1 cellular context compared by ENCODE assay signal in genomic region chr22:20111045-20111688, GRCh38.
TF ChIP-seq lines count a peak whose summit lies in the region.

No MANE protein-coding gene starts in this region.

TF ChIP-seq in K562, 482 proteins besides CTCF, POLR2A, EP300 and RAD21 (continued from another document and continues in another):
- peak; percentile 71 for TF ChIP-seq ZBTB2 (IDR thresholded peaks at IDR 0.05)
- peak in 1 of 2 experiments; percentile 28 for TF ChIP-seq AFF1 (IDR thresholded peaks at IDR 0.05; ENCODE audit: low read depth in 1 of 2, partially characterized antibody in 2 of 2)
- peak in 2 of 3 experiments; percentile 12 to 71 for TF ChIP-seq YY1 (IDR thresholded peaks at IDR 0.05; ENCODE audit: borderline replicate concordance in 1 of 3, control insufficient read depth in 1 of 3, extremely low read depth in 1 of 3, insufficient read depth in 3 of 3, insufficient read length in 1 of 3, insufficient replicate concordance in 2 of 3, low read depth in 1 of 3, low read length in 2 of 3)
- TF ChIP-seq HDAC2 (IDR thresholded peaks at IDR 0.05): no peak
- TF ChIP-seq HMGXB4 (CRISPR knock-in tag; IDR thresholded peaks at IDR 0.05): 0 out of 2 replicates have a peak, but pooled peaks have one; percentile 8
- 0 out of 2 replicates have a peak, but pooled peaks have one; percentile 28 for TF ChIP-seq HLTF (IDR thresholded peaks at IDR 0.05)
- TF ChIP-seq CC2D1A (IDR thresholded peaks at IDR 0.05): peak; percentile 39; the same call in 1 of the 2 replicates
- peak; percentile 79; the same call in 1 of the 2 replicates for TF ChIP-seq NFATC3 (IDR thresholded peaks at IDR 0.05)
- no peak for TF ChIP-seq EHMT2 (IDR thresholded peaks at IDR 0.05)
- no peak for TF ChIP-seq EWSR1 (IDR thresholded peaks at IDR 0.05; ENCODE audit: borderline replicate concordance, low read depth, partially characterized antibody)
- TF ChIP-seq MAZ (CRISPR knock-in tag; conservative IDR thresholded peaks at IDR 0.05 in 1 of 2, IDR thresholded peaks at IDR 0.05 in 1 of 2): peak; percentile 24 to 53; a peak in 2 of 4 replicates
- TF ChIP-seq ZNF165 (CRISPR knock-in tag; IDR thresholded peaks at IDR 0.05; ENCODE audit: borderline replicate concordance): no peak
- peak; percentile 65; the same call in 1 of the 2 replicates for TF ChIP-seq CGGBP1 (CRISPR knock-in tag; IDR thresholded peaks at IDR 0.05)
- peak; percentile 74; the same call in 1 of the 2 replicates for TF ChIP-seq ZBTB9 (CRISPR knock-in tag; IDR thresholded peaks at IDR 0.05)
- peak; percentile 70; the same call in 1 of the 2 replicates for TF ChIP-seq SMARCA5 (IDR thresholded peaks at IDR 0.05)
- 0 out of 2 replicates have a peak, but pooled peaks have one; percentile 33 for TF ChIP-seq KLF16 (IDR thresholded peaks at IDR 0.05)
- no peak for TF ChIP-seq ZNF444 (CRISPR knock-in tag; IDR thresholded peaks at IDR 0.05)
- TF ChIP-seq HNRNPL (IDR thresholded peaks at IDR 0.05; ENCODE audit: low read depth, low read length): peak; percentile 73; the same call in 1 of the 2 replicates
- 0 out of 2 replicates have a peak, but pooled peaks have one; percentile 70 for TF ChIP-seq ZC3H11A (IDR thresholded peaks at IDR 0.05; ENCODE audit: low read depth, low read length)
- peak; percentile 43; the same call in 1 of the 2 replicates for TF ChIP-seq CEBPB (tag; IDR thresholded peaks at IDR 0.05)
- peak in 1 of 2 experiments; percentile 10; a peak in 1 of 4 replicates for TF ChIP-seq RCOR1 (IDR thresholded peaks at IDR 0.05; ENCODE audit: borderline replicate concordance in 1 of 2, low read depth in 2 of 2, low read length in 2 of 2)
- no peak for TF ChIP-seq ILF3 (IDR thresholded peaks at IDR 0.05; ENCODE audit: borderline replicate concordance)
- TF ChIP-seq THRB (CRISPR knock-in tag; conservative IDR thresholded peaks at IDR 0.05): peak; percentile 90
- TF ChIP-seq ZNF764 (CRISPR knock-in tag; IDR thresholded peaks at IDR 0.05; ENCODE audit: low read depth): peak; percentile 39; the same call in 1 of the 2 replicates
- peak; percentile 51 for TF ChIP-seq CXXC5 (CRISPR knock-in tag; IDR thresholded peaks at IDR 0.05)
- peak; percentile 50; the same call in 1 of the 2 replicates for TF ChIP-seq SMAD3 (CRISPR knock-in tag; conservative IDR thresholded peaks at IDR 0.05)
- peak; percentile 80 for TF ChIP-seq SIRT6 (IDR thresholded peaks at IDR 0.05; ENCODE audit: low read depth, low read length)
- TF ChIP-seq MYC (IDR thresholded peaks at IDR 0.05; ENCODE audit: low read depth, low read length): peak; percentile 68; the same call in 1 of the 2 replicates
- no peak for TF ChIP-seq MYC (CRISPR knock-in tag; IDR thresholded peaks at IDR 0.05; ENCODE audit: borderline replicate concordance, low read depth)
- 0 out of 2 replicates have a peak, but pooled peaks have one; percentile 23 for TF ChIP-seq FOXO4 (CRISPR knock-in tag; IDR thresholded peaks at IDR 0.05)
- peak; percentile 79 for TF ChIP-seq POLR2G (IDR thresholded peaks at IDR 0.05; ENCODE audit: low read depth, low read length)
- TF ChIP-seq ZNF384 (IDR thresholded peaks at IDR 0.05; ENCODE audit: low read depth, low read length): peak; percentile 100
- TF ChIP-seq NUFIP1 (IDR thresholded peaks at IDR 0.05; ENCODE audit: partially characterized antibody): no peak
- TF ChIP-seq MBD1 (CRISPR knock-in tag; IDR thresholded peaks at IDR 0.05): no peak
- TF ChIP-seq POLR2B (IDR thresholded peaks at IDR 0.05; ENCODE audit: low read depth, partially characterized antibody): peak; percentile 91
- TF ChIP-seq E2F6 (IDR thresholded peaks at IDR 0.05; ENCODE audit: borderline replicate concordance in 1 of 2, extremely low read depth in 1 of 2, insufficient read depth in 1 of 2, insufficient read length in 1 of 2, low read depth in 1 of 2, low read length in 1 of 2, poor library complexity in 1 of 2, severe bottlenecking in 1 of 2): peak in 1 of 2 experiments; percentile 50
- TF ChIP-seq ZNF133 (CRISPR knock-in tag; IDR thresholded peaks at IDR 0.05): peak; percentile 78; the same call in 1 of the 2 replicates
- peak; percentile 60; the same call in 1 of the 2 replicates for TF ChIP-seq ZSCAN29 (IDR thresholded peaks at IDR 0.05)
- peak; percentile 29 for TF ChIP-seq SMC3 (conservative IDR thresholded peaks at IDR 0.05; ENCODE audit: insufficient read depth, low read depth, low read length)
- TF ChIP-seq ZNF655 (CRISPR knock-in tag; IDR thresholded peaks at IDR 0.05): no peak
- no peak for TF ChIP-seq BRCA1 (IDR thresholded peaks at IDR 0.05)
- TF ChIP-seq BRCA1 (CRISPR knock-in tag; IDR thresholded peaks at IDR 0.05): no peak
- no peak for TF ChIP-seq DNMT1 (IDR thresholded peaks at IDR 0.05)
- no peak for TF ChIP-seq SIN3B (IDR thresholded peaks at IDR 0.05; ENCODE audit: low read depth)
- no peak for TF ChIP-seq ATF7 (IDR thresholded peaks at IDR 0.05)
- TF ChIP-seq PTTG1 (tag; IDR thresholded peaks at IDR 0.05; ENCODE audit: low read depth): no peak
- TF ChIP-seq SIN3A (IDR thresholded peaks at IDR 0.05; ENCODE audit: borderline replicate concordance in 2 of 2, control insufficient read depth in 1 of 2, low read depth in 2 of 2, low read length in 2 of 2): 0 out of 4 replicates have a peak, but pooled peaks of 1 of the 2 experiments have one; percentile 14
- TF ChIP-seq CHD2 (IDR thresholded peaks at IDR 0.05; ENCODE audit: low read depth, low read length): peak; percentile 60
